ENCODE assay signal across 20 cellular contexts in genomic region chr6:135985471-135985870, GRCh38.
"Had no signal": no experiment of that assay in that cellular context is flagged by ENCODE, and none has a peak within 500 bp of the region (broad histone marks: within the 10 kb centered on the region; RNA-seq: fewer than 3 reads in every experiment).

No MANE protein-coding gene starts in this region.

- H3K27me3 Mint-ChIP-seq: stimulated activated naive B cell treated with anti-CD40 and anti-IgM and Interleukin-4, amounts not matched to agents 10 μg/mL and 1 μg/mL and 100 μg/mL, for 72 hours had no signal

- ATAC-seq: activated T-cell treated with anti-CD3 and anti-CD28 coated beads, Interleukin-2, amount 50 U/mL, for 72 hours; heart left ventricle; stimulated activated naive B cell treated with anti-CD40 and anti-IgM and Interleukin-4, amounts not matched to agents 10 μg/mL and 1 μg/mL and 100 μg/mL, for 72 hours had no signal

- H3K27ac Mint-ChIP-seq: activated CD4-positive, alpha-beta memory T cell treated with anti-CD3 and anti-CD28 coated beads, Interleukin-2, amount 10 ng/mL, durations not matched to agents 7 days and 5 days; activated CD4-positive, alpha-beta T cell treated with anti-CD3 and anti-CD28 coated beads, Interleukin-2, amount 10 ng/mL, durations not matched to agents 24 days and 14 days; activated naive CD4-positive, alpha-beta T cell treated with anti-CD3 and anti-CD28 coated beads for 36 hours; activated naive CD8-positive, alpha-beta T cell treated with anti-CD3 and anti-CD28 coated beads, Interleukin-2, amount 10 ng/mL, durations not matched to agents 7 days and 5 days; activated T-cell treated with anti-CD3 and anti-CD28 coated beads, Interleukin-2, amount 50 U/mL, for 72 hours; brain; natural killer cell; stimulated activated naive B cell treated with anti-CD40 and anti-IgM and Interleukin-4, amounts not matched to agents 10 μg/mL and 1 μg/mL and 100 μg/mL, for 72 hours had no signal

- H3K36me3 Mint-ChIP-seq: activated naive CD8-positive, alpha-beta T cell treated with anti-CD3 and anti-CD28 coated beads, Interleukin-2, amount 10 ng/mL, durations not matched to agents 7 days and 5 days; brain; natural killer cell had no signal

- H3K4me1 Mint-ChIP-seq: activated CD4-positive, alpha-beta memory T cell treated with anti-CD3 and anti-CD28 coated beads, Interleukin-2, amount 10 ng/mL, durations not matched to agents 7 days and 5 days; activated naive CD8-positive, alpha-beta T cell treated with anti-CD3 and anti-CD28 coated beads, Interleukin-2, amount 10 ng/mL, durations not matched to agents 7 days and 5 days; brain; natural killer cell had no signal

- H3K4me3 Mint-ChIP-seq: activated CD4-positive, alpha-beta memory T cell treated with anti-CD3 and anti-CD28 coated beads, Interleukin-2, amount 10 ng/mL, durations not matched to agents 7 days and 5 days; activated CD4-positive, alpha-beta T cell treated with anti-CD3 and anti-CD28 coated beads, Interleukin-2, amount 10 ng/mL, durations not matched to agents 24 days and 14 days; activated naive CD4-positive, alpha-beta T cell treated with anti-CD3 and anti-CD28 coated beads for 36 hours; activated naive CD8-positive, alpha-beta T cell treated with anti-CD3 and anti-CD28 coated beads, Interleukin-2, amount 10 ng/mL, durations not matched to agents 7 days and 5 days; activated T-cell treated with anti-CD3 and anti-CD28 coated beads, Interleukin-2, amount 50 U/mL, for 72 hours; brain; natural killer cell; stimulated activated naive B cell treated with anti-CD40 and anti-IgM and Interleukin-4, amounts not matched to agents 10 μg/mL and 1 μg/mL and 100 μg/mL, for 72 hours had no signal

- H3K4me3 ChIP-seq: coronary artery, esophagus muscularis mucosa, heart left ventricle, sigmoid colon, testis, vagina had no signal

- H3K9me3 Mint-ChIP-seq: activated CD4-positive, alpha-beta memory T cell treated with anti-CD3 and anti-CD28 coated beads, Interleukin-2, amount 10 ng/mL, durations not matched to agents 7 days and 5 days; activated naive CD4-positive, alpha-beta T cell treated with anti-CD3 and anti-CD28 coated beads for 36 hours; activated T-cell treated with anti-CD3 and anti-CD28 coated beads, Interleukin-2, amount 50 U/mL, for 72 hours; natural killer cell; stimulated activated naive B cell treated with anti-CD40 and anti-IgM and Interleukin-4, amounts not matched to agents 10 μg/mL and 1 μg/mL and 100 μg/mL, for 72 hours had no signal

- DNase-seq: activated CD4-positive, alpha-beta memory T cell treated with anti-CD3 and anti-CD28 coated beads, Interleukin-2, amount 10 ng/mL, durations not matched to agents 7 days and 5 days; activated CD4-positive, alpha-beta T cell treated with anti-CD3 and anti-CD28 coated beads, Interleukin-2, amount 10 ng/mL, durations not matched to agents 24 days and 14 days; activated effector memory CD4-positive, alpha-beta T cell treated with Interleukin-2 at 50 U/mL for 16 hours; activated naive CD4-positive, alpha-beta T cell treated with anti-CD3 and anti-CD28 coated beads for 36 hours; activated naive CD8-positive, alpha-beta T cell treated with anti-CD3 and anti-CD28 coated beads, Interleukin-2, amount 10 ng/mL, durations not matched to agents 7 days and 5 days; activated T-cell treated with anti-CD3 and anti-CD28 coated beads, Interleukin-2, amount 50 U/mL, for 72 hours; amygdala; caudate nucleus; heart left ventricle; midbrain; natural killer cell; sigmoid colon; stimulated activated CD4-positive, alpha-beta T cell treated with anti-CD3 and anti-CD28 coated beads, Interleukin-2, amount 100 ng/mL, for 48 hours; stimulated activated CD8-positive, alpha-beta memory T cell treated with anti-CD3 and anti-CD28 coated beads, Interleukin-4, amount 100 ng/mL, for 48 hours; stimulated activated naive B cell treated with anti-CD40 and anti-IgM and Interleukin-4, amounts not matched to agents 10 μg/mL and 1 μg/mL and 100 μg/mL, for 72 hours; testis had no signal
